ENCODE assay signal across 11 cellular contexts in genomic region chr1:206050655-206051235, GRCh38. TPM values are rescaled to one million over a fixed set of nuclear protein-coding genes. Genes with fewer than 3 reads are reported as not detected.
A peak's percentile ranks its signal among the peaks of the same experiment; 100 is the strongest.
DNase-seq lines count a peak whose midpoint lies in the region; ATAC-seq, FAIRE-seq and TF ChIP-seq lines count a peak whose summit lies in the region.
"Had no signal": no experiment of that assay in that cellular context is flagged by ENCODE, and none has a peak within 500 bp of the region (broad histone marks: within the 10 kb centered on the region; RNA-seq: fewer than 3 reads in every experiment).

No MANE protein-coding gene starts in this region.

- H3K9me3 ChIP-seq in BLaER1 treated with 17β-estradiol and CSF1 and Interleukin-3, amounts not matched to agents 10 nM and 100 nM (replicated peaks in 1 of 11), result peaks cover 0 to 12% (median 6%) of the 10 kb centered on the region in 11 experiments; a peak in 3 of 22 replicates
- no peaks in the 10 kb centered on the region for H3K9me3 ChIP-seq in keratinocyte (ENCODE audit: control insufficient read depth, low read depth, low read length)
- H3K9me3 ChIP-seq: ascending aorta had no signal

- dilution Hi-C loops in keratinocyte (cut with MboI; ENCODE audit: extremely low pct_ligation_motif_present, low sequenced_read_pairs), result no loop called here

- H3K79me2 ChIP-seq in keratinocyte (ENCODE audit: control insufficient read depth, insufficient read depth, low read length), result no peaks in the 10 kb centered on the region

- H3K36me3 ChIP-seq in BLaER1 treated with 17β-estradiol and CSF1 and Interleukin-3, amounts not matched to agents 10 nM and 100 nM, result peaks cover 0 to 9% (median 0%) of the 10 kb centered on the region in 11 experiments; a peak in 5 of 22 replicates
- H3K36me3 ChIP-seq in keratinocyte (ENCODE audit: control insufficient read depth in 2 of 2, extremely low read depth in 1 of 2, insufficient read depth in 2 of 2, low read length in 2 of 2), result no peaks in the 10 kb centered on the region
- H3K36me3 ChIP-seq: ascending aorta had no signal

- no peak for FAIRE-seq in keratinocyte (lab: Jason Lieb, UNC)

- H3K4me3 ChIP-seq in BLaER1 treated with 17β-estradiol and CSF1 and Interleukin-3, amounts not matched to agents 10 nM and 100 nM, result no peak overlapping the region
- no peak overlapping the region for H3K4me3 ChIP-seq in keratinocyte (ENCODE audit: control insufficient read depth in 2 of 3, extremely low read depth in 1 of 3, insufficient read depth in 2 of 3, low read depth in 1 of 3, low read length in 3 of 3)
- H3K4me3 ChIP-seq: ascending aorta had no signal

- TF ChIP-seq CTCF in keratinocyte (optimal IDR thresholded peaks at IDR 0.05 in 1 of 3, IDR thresholded peaks at IDR 0.05 in 1 of 3, conservative IDR thresholded peaks at IDR 0.05 in 1 of 3; ENCODE audit: extremely low read depth in 1 of 3, insufficient read depth in 2 of 3, low read length in 3 of 3), result no peak

- DNase-seq in activated CD4-positive, alpha-beta T cell treated with anti-CD3 and anti-CD28 coated beads for 24 hours (ENCODE audit: low read depth in 2 of 2), result peak; percentile 33 to 36
- peak; percentile 30 for DNase-seq in keratinocyte (ENCODE audit: low read depth, low spot score)
- no peak for DNase-seq in NCI-H345 (lab: John Stamatoyannopoulos, UW)
- DNase-seq in Right ventricle myocardium inferior (ENCODE audit: missing footprints), result no peak
- DNase-seq in NCI-H1105 treated with DMSO at 0.1 percent for 48 hours (lab: John Stamatoyannopoulos, UW), result no peak

- intact Hi-C loops in Right ventricle myocardium inferior (cut with DNase I), result no loop called here

- peak; percentile 85 for ATAC-seq in GM19395 (IDR thresholded peaks at IDR 0.05; ENCODE audit: unreplicated experiment)
- ATAC-seq in HG03457 (IDR thresholded peaks at IDR 0.05; ENCODE audit: unreplicated experiment), result peak; percentile 83
- ATAC-seq in Right ventricle myocardium inferior, result no peak

- H3K4me2 ChIP-seq in BLaER1 treated with 17β-estradiol and CSF1 and Interleukin-3, amounts not matched to agents 10 nM and 100 nM, result peak overlapping the region; percentile 72 to 88 (median 81)
- H3K4me2 ChIP-seq in keratinocyte (ENCODE audit: control insufficient read depth, extremely low read depth, insufficient read depth, low read depth, low read length), result no peak overlapping the region

- H3K27me3 ChIP-seq in BLaER1 treated with 17β-estradiol and CSF1 and Interleukin-3, amounts not matched to agents 10 nM and 100 nM, result no peaks in the 10 kb centered on the region
- H3K27me3 ChIP-seq in keratinocyte (ENCODE audit: control insufficient read depth, extremely low read depth, insufficient read depth, low read length), result no peaks in the 10 kb centered on the region
- H3K27me3 ChIP-seq: ascending aorta had no signal

- peak overlapping the region in 10 of 11 experiments; percentile 37 to 80 (median 74); a peak in 18 of 22 replicates for H3K9ac ChIP-seq in BLaER1 treated with 17β-estradiol and CSF1 and Interleukin-3, amounts not matched to agents 10 nM and 100 nM
- H3K9ac ChIP-seq in keratinocyte (ENCODE audit: control insufficient read depth, extremely low read depth, insufficient read depth, low read length), result no peak overlapping the region

- H3K9me1 ChIP-seq in keratinocyte (ENCODE audit: control insufficient read depth, extremely low read depth, insufficient read depth, low read length), result no peaks in the 10 kb centered on the region

- no peak overlapping the region for H2AFZ ChIP-seq in keratinocyte (ENCODE audit: control insufficient read depth, low read length)

- H3K4me1 ChIP-seq in BLaER1 treated with 17β-estradiol and CSF1 and Interleukin-3, amounts not matched to agents 10 nM and 100 nM, result peaks cover 41 to 79% (median 57%) of the 10 kb centered on the region in 10 experiments
- H3K4me1 ChIP-seq in keratinocyte (ENCODE audit: control insufficient read depth, extremely low read depth, insufficient read depth, low read length), result peaks cover 7% of the 10 kb centered on the region
- H3K4me1 ChIP-seq: ascending aorta had no signal

- peak overlapping the region in 10 of 11 experiments; percentile 71 to 90 (median 86); a peak in 20 of 22 replicates for H3K27ac ChIP-seq in BLaER1 treated with 17β-estradiol and CSF1 and Interleukin-3, amounts not matched to agents 10 nM and 100 nM
- no peak overlapping the region for H3K27ac ChIP-seq in keratinocyte (ENCODE audit: control insufficient read depth, insufficient read depth, low read length)
- H3K27ac ChIP-seq: ascending aorta had no signal

- no peaks in the 10 kb centered on the region for H4K20me1 ChIP-seq in BLaER1 treated with 17β-estradiol and CSF1 and Interleukin-3, amounts not matched to agents 10 nM and 100 nM
- no peaks in the 10 kb centered on the region for H4K20me1 ChIP-seq in keratinocyte (ENCODE audit: control insufficient read depth, extremely low read depth, insufficient read depth, low read length)

RNA-seq across cellular contexts. Expression of gene RHEX, which starts 2.2 kb away (rescaled TPM):
- not detected in 3 replicates for polyA plus RNA-seq in keratinocyte
- not detected for polyA plus RNA-seq in keratinocyte (2011; ENCODE audit: low read depth)
- polyA plus RNA-seq in keratinocyte (2011; cell fraction: cytosol; rRNA removed), result not detected in 2 replicates
- not detected in 2 replicates for polyA plus RNA-seq in keratinocyte (2011; cell fraction: nucleus; rRNA removed)
- not detected in 2 replicates for polyA plus RNA-seq in keratinocyte (2012; ENCODE audit: low replicate concordance)
- not detected in 3 replicates for polyA minus RNA-seq in keratinocyte
- polyA minus RNA-seq in keratinocyte (2011; cell fraction: cytosol; rRNA and poly(A)+ RNA removed), result not detected
- not detected in 2 replicates for polyA minus RNA-seq in keratinocyte (2011; cell fraction: nucleus; rRNA and poly(A)+ RNA removed)
- total RNA-seq in Right ventricle myocardium inferior, result 0.81 TPM
- total RNA-seq: CD8-positive, alpha-beta memory T cell; pulmonary artery endothelial cell had no signal
- polyA plus RNA-seq: CD8-positive, alpha-beta memory T cell had no signal

RNA-seq across cellular contexts. Expression of gene CTSE, which starts 27.1 kb away (rescaled TPM):
- polyA plus RNA-seq in keratinocyte, result 0.26 to 0.68 TPM (median 0.33 TPM) in 3 replicates
- polyA plus RNA-seq in keratinocyte (2011; ENCODE audit: low read depth), result not detected
- 0.30 and 0.42 TPM in 2 replicates for polyA plus RNA-seq in keratinocyte (2011; cell fraction: cytosol; rRNA removed)
- polyA plus RNA-seq in keratinocyte (2011; cell fraction: nucleus; rRNA removed), result 0.16 and 0.19 TPM in 2 replicates
- 0.62 TPM in 1 of 2 replicates, not detected in the other for polyA plus RNA-seq in keratinocyte (2012; ENCODE audit: low replicate concordance)
- polyA minus RNA-seq in keratinocyte, result 0.16 to 0.53 TPM (median 0.43 TPM) in 3 replicates
- not detected for polyA minus RNA-seq in keratinocyte (2011; cell fraction: cytosol; rRNA and poly(A)+ RNA removed)
- polyA minus RNA-seq in keratinocyte (2011; cell fraction: nucleus; rRNA and poly(A)+ RNA removed), result not detected in 2 replicates
- not detected for total RNA-seq in Right ventricle myocardium inferior
- total RNA-seq: ascending aorta; CD8-positive, alpha-beta memory T cell had no signal
- polyA plus RNA-seq: CD8-positive, alpha-beta memory T cell had no signal

RNA-seq across cellular contexts. Expression of gene RAB7B, which starts 47.5 kb away (rescaled TPM):
- 39.2 to 88.7 TPM (median 47.8 TPM) in 3 replicates for polyA plus RNA-seq in keratinocyte
- 11.2 TPM for polyA plus RNA-seq in keratinocyte (2011; ENCODE audit: low read depth)
- polyA plus RNA-seq in keratinocyte (2011; cell fraction: cytosol; rRNA removed), result 34.2 and 34.5 TPM in 2 replicates
- 46.2 and 59.1 TPM in 2 replicates for polyA plus RNA-seq in keratinocyte (2011; cell fraction: nucleus; rRNA removed)
- 31.2 and 36.0 TPM in 2 replicates for polyA plus RNA-seq in keratinocyte (2012; ENCODE audit: low replicate concordance)
- 26.4 to 53.7 TPM (median 39.2 TPM) in 3 replicates for polyA minus RNA-seq in keratinocyte
- 31.3 TPM for polyA minus RNA-seq in keratinocyte (2011; cell fraction: cytosol; rRNA and poly(A)+ RNA removed)
- 27.0 and 31.3 TPM in 2 replicates for polyA minus RNA-seq in keratinocyte (2011; cell fraction: nucleus; rRNA and poly(A)+ RNA removed)
- 1.6 TPM for total RNA-seq in Right ventricle myocardium inferior
- total RNA-seq: ascending aorta had no signal
- polyA plus RNA-seq: CD8-positive, alpha-beta memory T cell had no signal

Comparison
In these comparisons a context has a peak if more than half of its experiments do, and no peak if none do; other contexts are left out.
1. DNase-seq: peak in activated CD4-positive, alpha-beta T cell treated with anti-CD3 and anti-CD28 coated beads for 24 hours (2 of 2) and keratinocyte (single experiment); none in NCI-H345 (single experiment), Right ventricle myocardium inferior (single experiment) and NCI-H1105 treated with DMSO at 0.1 percent for 48 hours (single experiment).